Comparison of ENCODE assay signal across 1 cellular context in the genomic region with DNA sequence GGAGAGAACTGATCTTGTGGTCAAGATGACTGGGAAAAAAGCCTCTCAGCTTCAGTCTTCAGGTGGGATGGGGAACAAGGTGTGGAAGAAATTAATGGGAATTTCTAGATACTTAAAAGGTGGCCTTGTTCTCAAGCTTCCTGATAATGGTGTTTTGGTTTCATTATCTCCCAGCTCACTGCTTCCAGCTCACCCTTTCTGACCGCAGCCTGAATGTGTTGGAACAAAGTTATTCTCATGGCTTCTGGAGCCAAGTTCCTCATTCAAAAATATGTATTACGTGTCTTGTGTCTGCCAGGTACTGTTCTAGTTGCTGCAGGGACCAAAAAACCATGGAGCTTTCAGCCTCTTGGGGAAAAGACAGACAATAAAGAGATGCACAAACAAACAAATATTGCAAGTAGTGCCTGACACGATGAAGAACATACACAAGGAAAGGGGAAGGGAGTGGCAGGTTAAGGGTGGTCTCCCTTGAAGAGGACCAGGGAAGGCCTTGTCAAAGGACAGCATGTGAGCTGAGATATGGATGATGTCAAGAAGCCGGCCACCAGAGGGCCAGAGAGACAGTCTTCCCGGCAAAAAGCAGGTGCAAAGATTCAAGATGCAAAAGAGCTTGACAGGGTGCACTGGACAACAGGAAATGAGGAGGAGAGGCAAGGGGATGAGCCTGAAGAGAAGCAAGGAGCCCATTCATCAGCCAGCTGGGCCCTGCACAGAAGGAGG.
TF ChIP-seq lines count a peak whose summit lies in the region.

No MANE protein-coding gene starts in this region.

TF ChIP-seq in HepG2, 621 proteins besides CTCF, POLR2A, EP300 and RAD21 (continued from another document):
- TF ChIP-seq KDM5A (IDR thresholded peaks at IDR 0.05; ENCODE audit: borderline replicate concordance, low read length), result no peak
